ENCODE assay signal across 20 cellular contexts in the genomic region with DNA sequence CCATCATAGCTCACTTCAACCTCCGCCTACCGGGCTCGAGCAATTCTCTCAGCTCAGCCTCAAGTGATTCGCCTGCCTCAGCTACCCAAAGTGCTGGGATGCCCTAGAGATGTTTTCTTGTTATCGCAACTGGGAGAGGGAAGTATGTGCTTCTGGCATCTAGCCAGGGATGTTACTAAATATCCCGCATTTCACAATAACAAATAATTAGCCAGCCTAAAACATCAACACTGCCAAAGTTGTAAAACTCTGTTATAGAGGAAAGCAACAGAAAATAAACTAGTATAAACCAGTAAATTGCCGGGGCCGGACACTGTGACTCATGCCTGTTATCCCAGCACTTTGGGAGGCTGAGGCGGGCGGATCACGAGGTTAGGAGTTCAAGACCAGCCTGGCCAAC. TPM values are rescaled to one million over a fixed set of nuclear protein-coding genes. Genes with fewer than 3 reads are reported as not detected.
DNase-seq lines count a peak whose midpoint lies in the region; ATAC-seq and TF ChIP-seq lines count a peak whose summit lies in the region.
"Had no signal": no experiment of that assay in that cellular context is flagged by ENCODE, and none has a peak within 500 bp of the region (broad histone marks: within the 10 kb centered on the region; RNA-seq: fewer than 3 reads in every experiment).

No MANE protein-coding gene starts in this region.

- peak; percentile 77 for DNase-seq in GM04504 (ENCODE audit: low read depth)
- peak; percentile 81 for DNase-seq in NB4 (ENCODE audit: low read depth)
- peak; percentile 66 for DNase-seq in choroid plexus epithelial cell (ENCODE audit: low read depth)
- no peak for DNase-seq in naive thymus-derived CD4-positive, alpha-beta T cell
- no peak for DNase-seq in CD8-positive, alpha-beta memory T cell
- DNase-seq in activated gamma-delta T cell (lab: John Stamatoyannopoulos, UW): no peak
- no peak for DNase-seq in ovary
- DNase-seq: caudate nucleus; hippocampal formation; left ventricle myocardium inferior; naive thymus-derived CD8-positive, alpha-beta T cell; NCI-H1694 treated with DMSO at 0.1 percent for 48 hours; NCI-H774; retina; stimulated activated CD4-positive, alpha-beta T cell treated with anti-CD3 and anti-CD28 coated beads, Interleukin-4, amount 100 ng/mL, for 4 hours had no signal

- H3K9me3 Mint-ChIP-seq in naive thymus-derived CD4-positive, alpha-beta T cell: peaks cover 0 to 7% (median 2%) of the 10 kb centered on the region in 11 donors
- H3K9me3 Mint-ChIP-seq in CD8-positive, alpha-beta memory T cell: peaks cover 0 to under 1% (median 0%) of the 10 kb centered on the region in 5 donors
- H3K9me3 Mint-ChIP-seq: stimulated activated memory B cell treated with anti-CD40 and anti-IgM and Interleukin-4, amounts not matched to agents 10 μg/mL and 1 μg/mL and 100 μg/mL, for 72 hours had no signal

- no peak for TF ChIP-seq CTCF in NB4 (IDR thresholded peaks at IDR 0.05; ENCODE audit: low read depth, low read length)
- TF ChIP-seq CTCF in choroid plexus epithelial cell (conservative IDR thresholded peaks at IDR 0.05; ENCODE audit: low read depth, low read length): no peak
- no peak for TF ChIP-seq CTCF in ovary (IDR thresholded peaks at IDR 0.05)

- H3K4me3 Mint-ChIP-seq in naive thymus-derived CD4-positive, alpha-beta T cell: no peak overlapping the region
- H3K4me3 Mint-ChIP-seq in CD8-positive, alpha-beta memory T cell: no peak overlapping the region
- H3K4me3 Mint-ChIP-seq: naive thymus-derived CD8-positive, alpha-beta T cell; stimulated activated memory B cell treated with anti-CD40 and anti-IgM and Interleukin-4, amounts not matched to agents 10 μg/mL and 1 μg/mL and 100 μg/mL, for 72 hours had no signal

- intact Hi-C loops in naive thymus-derived CD4-positive, alpha-beta T cell (cut with micrococcal nuclease): no loop called here
- intact Hi-C loops in ovary (cut with DNase I): no loop called here

- peaks cover 0 to 5% (median 0%) of the 10 kb centered on the region in 7 donors for H3K4me1 Mint-ChIP-seq in naive thymus-derived CD4-positive, alpha-beta T cell
- H3K4me1 Mint-ChIP-seq in CD8-positive, alpha-beta memory T cell: peaks cover 0 to 4% (median 3%) of the 10 kb centered on the region in 3 donors
- H3K4me1 Mint-ChIP-seq: stimulated activated memory B cell treated with anti-CD40 and anti-IgM and Interleukin-4, amounts not matched to agents 10 μg/mL and 1 μg/mL and 100 μg/mL, for 72 hours had no signal

- H3K27ac ChIP-seq in naive thymus-derived CD4-positive, alpha-beta T cell (ENCODE audit: low read depth, low read length): no peak overlapping the region
- H3K27ac ChIP-seq in CD8-positive, alpha-beta memory T cell (ENCODE audit: low read depth, low read length): no peak overlapping the region
- no peak overlapping the region for H3K27ac ChIP-seq in ovary
- H3K27ac ChIP-seq: left ventricle myocardium inferior, SK-N-MC, VCaP had no signal

- H3K36me3 ChIP-seq in naive thymus-derived CD4-positive, alpha-beta T cell (ENCODE audit: control insufficient read depth in 2 of 3, insufficient read depth in 3 of 3, low read length in 3 of 3): no peaks in the 10 kb centered on the region
- H3K36me3 ChIP-seq in CD8-positive, alpha-beta memory T cell (ENCODE audit: insufficient read depth, low read length): no peaks in the 10 kb centered on the region
- no peaks in the 10 kb centered on the region for H3K36me3 ChIP-seq in ovary
- H3K36me3 ChIP-seq: left ventricle myocardium inferior had no signal

- peak; percentile 37 for ATAC-seq in naive thymus-derived CD4-positive, alpha-beta T cell
- ATAC-seq: activated naive CD4-positive, alpha-beta T cell treated with anti-CD3 and anti-CD28 coated beads, Interleukin-2, amount 50 U/mL, for 72 hours; naive thymus-derived CD8-positive, alpha-beta T cell; stimulated activated memory B cell treated with anti-CD40 and anti-IgM and Interleukin-4, amounts not matched to agents 10 μg/mL and 1 μg/mL and 100 μg/mL, for 72 hours had no signal

- no peak overlapping the region for H3K4me3 ChIP-seq in NB4 (ENCODE audit: low read depth, low read length)
- H3K4me3 ChIP-seq in choroid plexus epithelial cell (ENCODE audit: low read depth, low read length): no peak overlapping the region
- H3K4me3 ChIP-seq in naive thymus-derived CD4-positive, alpha-beta T cell (ENCODE audit: low read length): no peak overlapping the region
- no peak overlapping the region for H3K4me3 ChIP-seq in CD8-positive, alpha-beta memory T cell (ENCODE audit: low read length)
- no peak overlapping the region for H3K4me3 ChIP-seq in ovary
- H3K4me3 ChIP-seq: left ventricle myocardium inferior, SK-N-MC had no signal

- WGBS in ovary, 3 donors: 56 to 69% (median 57%) methylated on average over 11 of the region's 11 CpGs

- no peaks in the 10 kb centered on the region for H3K9me3 ChIP-seq in naive thymus-derived CD4-positive, alpha-beta T cell (ENCODE audit: control insufficient read depth in 2 of 3, low read length in 3 of 3)
- no peaks in the 10 kb centered on the region for H3K9me3 ChIP-seq in CD8-positive, alpha-beta memory T cell (ENCODE audit: low read length)
- H3K9me3 ChIP-seq in ovary: no peaks in the 10 kb centered on the region
- H3K9me3 ChIP-seq: left ventricle myocardium inferior had no signal

- no peaks in the 10 kb centered on the region for H3K27me3 ChIP-seq in naive thymus-derived CD4-positive, alpha-beta T cell (ENCODE audit: control insufficient read depth in 2 of 2, insufficient read depth in 2 of 2, low read length in 2 of 2)
- peaks cover 25% of the 10 kb centered on the region for H3K27me3 ChIP-seq in CD8-positive, alpha-beta memory T cell (ENCODE audit: insufficient read depth, low read length, poor library complexity, severe bottlenecking)
- H3K27me3 ChIP-seq in ovary: no peaks in the 10 kb centered on the region

- CTCF ChIA-PET in naive thymus-derived CD4-positive, alpha-beta T cell (lab: Charles Lee): no interaction called here
- CTCF ChIA-PET in CD8-positive, alpha-beta memory T cell (lab: Charles Lee): no interaction called here

- POLR2A ChIA-PET in naive thymus-derived CD4-positive, alpha-beta T cell (lab: Charles Lee): no interaction called here
- POLR2A ChIA-PET in CD8-positive, alpha-beta memory T cell (lab: Charles Lee): no interaction called here

- TF ChIP-seq POLR2A in NB4 (IDR thresholded peaks at IDR 0.05; ENCODE audit: extremely low read depth, insufficient read length) (no peak), ovary (IDR thresholded peaks at IDR 0.05) (no peak)

- TF ChIP-seq EP300 in ovary (IDR thresholded peaks at IDR 0.05): no peak

- H3K4me1 ChIP-seq in naive thymus-derived CD4-positive, alpha-beta T cell (ENCODE audit: control insufficient read depth in 2 of 2, insufficient read depth in 2 of 2, low read length in 2 of 2): no peaks in the 10 kb centered on the region
- no peaks in the 10 kb centered on the region for H3K4me1 ChIP-seq in CD8-positive, alpha-beta memory T cell (ENCODE audit: insufficient read depth, low read length)
- H3K4me1 ChIP-seq in ovary (ENCODE audit: insufficient read depth): no peaks in the 10 kb centered on the region
- H3K4me1 ChIP-seq: left ventricle myocardium inferior had no signal

- H3K36me3 Mint-ChIP-seq in naive thymus-derived CD4-positive, alpha-beta T cell: peaks cover 0 to 3% (median 0%) of the 10 kb centered on the region in 5 donors
- no peaks in the 10 kb centered on the region for H3K36me3 Mint-ChIP-seq in CD8-positive, alpha-beta memory T cell
- H3K36me3 Mint-ChIP-seq: stimulated activated memory B cell treated with anti-CD40 and anti-IgM and Interleukin-4, amounts not matched to agents 10 μg/mL and 1 μg/mL and 100 μg/mL, for 72 hours had no signal

- peaks cover 62 to 81% (median 71%) of the 10 kb centered on the region in 5 donors for H3K27me3 Mint-ChIP-seq in naive thymus-derived CD4-positive, alpha-beta T cell
- H3K27me3 Mint-ChIP-seq in CD8-positive, alpha-beta memory T cell: peaks cover 54 to 84% of the 10 kb centered on the region in 2 donors

- no peak overlapping the region for H3K27ac Mint-ChIP-seq in naive thymus-derived CD4-positive, alpha-beta T cell
- no peak overlapping the region for H3K27ac Mint-ChIP-seq in CD8-positive, alpha-beta memory T cell
- H3K27ac Mint-ChIP-seq: activated naive CD4-positive, alpha-beta T cell treated with anti-CD3 and anti-CD28 coated beads, Interleukin-2, amount 50 U/mL, for 72 hours; naive thymus-derived CD8-positive, alpha-beta T cell; stimulated activated memory B cell treated with anti-CD40 and anti-IgM and Interleukin-4, amounts not matched to agents 10 μg/mL and 1 μg/mL and 100 μg/mL, for 72 hours had no signal

RNA-seq across cellular contexts. Expression of gene INA, which starts 7.2 kb away (rescaled TPM):
- under 1 TPM in 1 of 5 experiments, not detected in 4; 0.31 TPM for total RNA-seq in naive thymus-derived CD4-positive, alpha-beta T cell
- polyA plus RNA-seq in naive thymus-derived CD4-positive, alpha-beta T cell: not detected
- under 1 TPM; 0.73 to 0.94 TPM for total RNA-seq in CD8-positive, alpha-beta memory T cell
- not detected for polyA plus RNA-seq in CD8-positive, alpha-beta memory T cell
- under 1 TPM in 1 of 7 donors, not detected in 6; 0.05 TPM for total RNA-seq in ovary
- under 1 TPM; 0.05 to 0.23 TPM for polyA plus RNA-seq in ovary
- total RNA-seq: left ventricle myocardium inferior; naive thymus-derived CD8-positive, alpha-beta T cell had no signal
- polyA plus RNA-seq: naive thymus-derived CD8-positive, alpha-beta T cell had no signal

RNA-seq across cellular contexts. Expression of gene RPEL1, which starts 38.5 kb away (rescaled TPM):
- total RNA-seq in naive thymus-derived CD4-positive, alpha-beta T cell: not detected
- polyA plus RNA-seq in naive thymus-derived CD4-positive, alpha-beta T cell: not detected
- not detected for total RNA-seq in CD8-positive, alpha-beta memory T cell
- polyA plus RNA-seq in CD8-positive, alpha-beta memory T cell: not detected
- not detected for total RNA-seq in ovary
- polyA plus RNA-seq in ovary: not detected
- total RNA-seq: activated naive CD4-positive, alpha-beta T cell treated with anti-CD3 and anti-CD28 coated beads, Interleukin-2, amount 50 U/mL, for 72 hours; left ventricle myocardium inferior; naive thymus-derived CD8-positive, alpha-beta T cell; ureter had no signal
- polyA plus RNA-seq: naive thymus-derived CD8-positive, alpha-beta T cell had no signal

Comparison
In these comparisons a context has a peak if more than half of its experiments do, and no peak if none do; other contexts are left out.
1. DNase-seq: peak in GM04504 (single experiment), NB4 (single experiment) and choroid plexus epithelial cell (single experiment); none in naive thymus-derived CD4-positive, alpha-beta T cell (0 of 9), CD8-positive, alpha-beta memory T cell (0 of 5), activated gamma-delta T cell (single experiment) and ovary (0 of 5).